8 cellular contexts compared by ENCODE assay signal in genomic region chr2:72148391-72148974, GRCh38. TPM values are rescaled to one million over a fixed set of nuclear protein-coding genes. Genes with fewer than 3 reads are reported as not detected.
DNase-seq lines count a peak whose midpoint lies in the region; ATAC-seq, FAIRE-seq and TF ChIP-seq lines count a peak whose summit lies in the region.

No MANE protein-coding gene starts in this region.

- H3K4me3 Mint-ChIP-seq in activated naive CD8-positive, alpha-beta T cell treated with anti-CD3 and anti-CD28 coated beads for 36 hours = peak overlapping the region; percentile 84

- H3K9me3 Mint-ChIP-seq in activated naive CD8-positive, alpha-beta T cell treated with anti-CD3 and anti-CD28 coated beads for 36 hours = peaks cover 3% of the 10 kb centered on the region

- H3K27me3 Mint-ChIP-seq in activated naive CD8-positive, alpha-beta T cell treated with anti-CD3 and anti-CD28 coated beads for 36 hours = peaks cover 69% of the 10 kb centered on the region

- no peak overlapping the region for H3K27ac ChIP-seq in kidney (ENCODE audit: low read depth in 2 of 2, low read length in 2 of 2)
- H3K27ac ChIP-seq in suprapubic skin = peak overlapping the region; percentile 35

- H3K9me3 ChIP-seq in kidney (ENCODE audit: control insufficient read depth in 1 of 2, low read length in 2 of 2) = no peaks in the 10 kb centered on the region
- no peaks in the 10 kb centered on the region for H3K9me3 ChIP-seq in suprapubic skin

- TF ChIP-seq EP300 in suprapubic skin (IDR thresholded peaks at IDR 0.05) = no peak

- H3K36me3 ChIP-seq in kidney (ENCODE audit: control insufficient read depth in 1 of 2, insufficient read depth in 2 of 2, low read length in 2 of 2) (no peaks in the 10 kb centered on the region), suprapubic skin (no peaks in the 10 kb centered on the region)

- peak in 1 of 2 donors; percentile 13 for TF ChIP-seq POLR2A in suprapubic skin (IDR thresholded peaks at IDR 0.05)

- TF ChIP-seq CTCF in kidney (IDR thresholded peaks at IDR 0.05; ENCODE audit: borderline replicate concordance, extremely low read depth, insufficient read depth) (no peak), suprapubic skin (IDR thresholded peaks at IDR 0.05) (no peak)

- H3K27me3 ChIP-seq in suprapubic skin = peaks cover 79% of the 10 kb centered on the region

- under 1% methylated on average over 27 of the region's 62 CpGs for WGBS in suprapubic skin

- H3K9ac ChIP-seq in kidney (ENCODE audit: low read length in 2 of 2) = no peak overlapping the region

- peaks cover 36% of the 10 kb centered on the region for H3K4me1 Mint-ChIP-seq in activated naive CD8-positive, alpha-beta T cell treated with anti-CD3 and anti-CD28 coated beads for 36 hours

- H3K4me1 ChIP-seq in kidney (ENCODE audit: control insufficient read depth in 1 of 2, insufficient read depth in 1 of 2, low read depth in 1 of 2, low read length in 2 of 2) (peaks cover 3 to 20% of the 10 kb centered on the region in 2 donors), suprapubic skin (peaks cover 68% of the 10 kb centered on the region)

- H3K36me3 Mint-ChIP-seq in activated naive CD8-positive, alpha-beta T cell treated with anti-CD3 and anti-CD28 coated beads for 36 hours = peaks cover 3% of the 10 kb centered on the region

- no peak for ATAC-seq in HG02870 (IDR thresholded peaks at IDR 0.05; ENCODE audit: unreplicated experiment)

- FAIRE-seq in kidney (lab: Jason Lieb, UNC) = no peak

- peak overlapping the region; percentile 49 to 63 for H3K4me3 ChIP-seq in kidney (ENCODE audit: low read length in 2 of 2)
- peak overlapping the region; percentile 64 for H3K4me3 ChIP-seq in suprapubic skin

- intact Hi-C loops in kidney (cut with DNase I) = loop anchor here (10.0 kb wide), 1 partner anchor 214 kb away; no protein-coding TSS in a partner anchor

- H3K27ac Mint-ChIP-seq in activated naive CD8-positive, alpha-beta T cell treated with anti-CD3 and anti-CD28 coated beads for 36 hours = no peak overlapping the region

- peak; percentile 87 for DNase-seq in 8988T
- DNase-seq in HCEC 1CT = peak; percentile 8
- no peak for DNase-seq in activated naive CD8-positive, alpha-beta T cell treated with anti-CD3 and anti-CD28 coated beads for 36 hours
- DNase-seq in kidney = no peak
- DNase-seq in suprapubic skin (ENCODE audit: low spot score in 2 of 2) = peak in 1 of 2 donors; percentile 55
- no peak for DNase-seq in H4 (ENCODE audit: low spot score)
- DNase-seq in central memory CD4-positive, alpha-beta T cell = no peak

RNA-seq across cellular contexts. Expression of gene CYP26B1, which starts 0.8 kb away (rescaled TPM):
- not detected for total RNA-seq in activated naive CD8-positive, alpha-beta T cell treated with anti-CD3 and anti-CD28 coated beads for 36 hours
- 2.5 TPM for total RNA-seq in kidney
- 3.1 TPM for polyA plus RNA-seq in kidney (ENCODE audit: insufficient read depth, low read depth, low replicate concordance)
- total RNA-seq in suprapubic skin = 10 to 100 TPM; 53.3 to 83.3 (median 67.7) TPM
- total RNA-seq in H4 (2014; rRNA removed; shearing (Covaris generic)) = 1.5 and 1.7 TPM in 2 replicates

Comparison
In these comparisons a context has a peak if more than half of its experiments do, and no peak if none do; other contexts are left out.
1. DNase-seq: peak in 8988T (single experiment) and HCEC 1CT (single experiment); none in activated naive CD8-positive, alpha-beta T cell treated with anti-CD3 and anti-CD28 coated beads for 36 hours (single experiment), kidney (single experiment), H4 (single experiment) and central memory CD4-positive, alpha-beta T cell (single experiment).
2. RNA of gene CYP26B1, which starts 0.8 kb away (total RNA-seq): 53.3 to 83.3 TPM in suprapubic skin; 2.5 TPM in kidney (single experiment), 1.5 to 1.7 TPM in H4 and not detected in activated naive CD8-positive, alpha-beta T cell treated with anti-CD3 and anti-CD28 coated beads for 36 hours; every median in the first group is over 10 times any median in the second.